20 cellular contexts compared by ENCODE assay signal in genomic region chr18:48837676-48838075, GRCh38.
A peak's percentile ranks its signal among the peaks of the same experiment; 100 is the strongest.
DNase-seq lines count a peak whose midpoint lies in the region; ATAC-seq and TF ChIP-seq lines count a peak whose summit lies in the region.
"Had no signal": no experiment of that assay in that cellular context is flagged by ENCODE, and none has a peak within 500 bp of the region (broad histone marks: within the 10 kb centered on the region; RNA-seq: fewer than 3 reads in every experiment).

No MANE protein-coding gene starts in this region.

- H3K9me3 Mint-ChIP-seq in T-helper 2 cell treated with Interferon-gamma antibody and Interleukin-4, amounts not matched to agents 5 μg/mL and 100 μg/mL, for 36 hours, result no peaks in the 10 kb centered on the region
- H3K9me3 Mint-ChIP-seq in glutamatergic neuron (ENCODE audit: unreplicated experiment), result peaks cover 6% of the 10 kb centered on the region
- H3K9me3 Mint-ChIP-seq: CD4-positive, CD25-positive, alpha-beta regulatory T cell; GM23338 had no signal

- intact Hi-C loops in PC-9 (cut with micrococcal nuclease; ENCODE audit: unreplicated experiment), result no loop called here
- intact Hi-C loops in spleen (cut with DNase I; ENCODE audit: low total_unique reads), result no loop called here

- CTCF ChIA-PET in PC-9 (lab: Charles Lee), result no interaction called here

- 91 to 99% (median 94%) methylated on average over 3 of the region's 3 CpGs for WGBS in spleen, 5 donors

- no peaks in the 10 kb centered on the region for H3K36me3 Mint-ChIP-seq in T-helper 2 cell treated with Interferon-gamma antibody and Interleukin-4, amounts not matched to agents 5 μg/mL and 100 μg/mL, for 36 hours (ENCODE audit: low read depth)
- H3K36me3 Mint-ChIP-seq in glutamatergic neuron (ENCODE audit: unreplicated experiment), result no peaks in the 10 kb centered on the region
- H3K36me3 Mint-ChIP-seq: CD4-positive, CD25-positive, alpha-beta regulatory T cell had no signal

- H3K27ac Mint-ChIP-seq in T-helper 2 cell treated with Interferon-gamma antibody and Interleukin-4, amounts not matched to agents 5 μg/mL and 100 μg/mL, for 36 hours, result peak overlapping the region; percentile 8
- H3K27ac Mint-ChIP-seq in glutamatergic neuron (ENCODE audit: unreplicated experiment), result no peak overlapping the region
- H3K27ac Mint-ChIP-seq: GM23338 had no signal

- DNase-seq in T-helper 2 cell treated with Interferon-gamma antibody and Interleukin-4, amounts not matched to agents 5 μg/mL and 100 μg/mL, for 36 hours (ENCODE audit: low spot score), result no peak
- no peak for DNase-seq in T-helper 2 cell
- no peak for DNase-seq in PC-9
- peak; percentile 4 for DNase-seq in glutamatergic neuron
- DNase-seq in spleen, result peak; percentile 70
- DNase-seq in EL, result no peak
- DNase-seq in A172 (ENCODE audit: low spot score), result no peak
- DNase-seq: activated CD4-positive, alpha-beta T cell treated with anti-CD3 and anti-CD28 coated beads for 48 hours; activated naive CD4-positive, alpha-beta T cell treated with anti-CD3 and anti-CD28 coated beads, Interleukin-2, amount 50 U/mL, for 16 hours; activated T-cell treated with anti-CD3 and anti-CD28 coated beads for 4 hours; brain microvascular endothelial cell; CD4-positive, CD25-positive, alpha-beta regulatory T cell; foreskin keratinocyte; NCI-H1105 treated with DMSO at 0.1 percent for 48 hours; NCI-H524 treated with DMSO at 0.1 percent for 48 hours; stimulated activated CD4-positive, alpha-beta T cell treated with anti-CD3 and anti-CD28 coated beads, Interleukin-4, amount 100 ng/mL, for 24 hours had no signal

- 0 out of 2 replicates have a peak, but pooled peaks cover 3% of the 10 kb centered on the region for H3K79me2 ChIP-seq in PC-9 (ENCODE audit: low read depth)

- TF ChIP-seq POLR2A in spleen (IDR thresholded peaks at IDR 0.05), result no peak

- H2AFZ ChIP-seq in PC-9, result no peak overlapping the region
- H2AFZ ChIP-seq: GM23338 had no signal

- H3K36me3 ChIP-seq in PC-9 (ENCODE audit: low read depth) (no peaks in the 10 kb centered on the region), spleen (no peaks in the 10 kb centered on the region)
- H3K36me3 ChIP-seq: brain microvascular endothelial cell, ovary had no signal

- peaks cover 82% of the 10 kb centered on the region for H3K4me1 ChIP-seq in PC-9 (replicated peaks; ENCODE audit: insufficient read depth)
- H3K4me1 ChIP-seq in spleen, result peaks cover 35 to 100% (median 68%) of the 10 kb centered on the region in 6 donors

- no peaks in the 10 kb centered on the region for H3K27me3 ChIP-seq in PC-9 (ENCODE audit: insufficient read depth, low read depth)
- H3K27me3 ChIP-seq in spleen (replicated peaks in 1 of 7), result no peaks in the 10 kb centered on the region
- H3K27me3 ChIP-seq: brain microvascular endothelial cell, foreskin keratinocyte, ovary had no signal

- no peaks in the 10 kb centered on the region for H3K27me3 Mint-ChIP-seq in T-helper 2 cell treated with Interferon-gamma antibody and Interleukin-4, amounts not matched to agents 5 μg/mL and 100 μg/mL, for 36 hours (ENCODE audit: low read depth)
- peaks cover 9% of the 10 kb centered on the region for H3K27me3 Mint-ChIP-seq in glutamatergic neuron (ENCODE audit: unreplicated experiment)
- H3K27me3 Mint-ChIP-seq: CD4-positive, CD25-positive, alpha-beta regulatory T cell had no signal

- H3K4me1 Mint-ChIP-seq in T-helper 2 cell treated with Interferon-gamma antibody and Interleukin-4, amounts not matched to agents 5 μg/mL and 100 μg/mL, for 36 hours (ENCODE audit: low read depth), result peaks cover 52% of the 10 kb centered on the region
- H3K4me1 Mint-ChIP-seq in glutamatergic neuron (ENCODE audit: low read depth, unreplicated experiment), result peaks cover 26% of the 10 kb centered on the region

- no peaks in the 10 kb centered on the region for H3K9me2 ChIP-seq in PC-9 (ENCODE audit: insufficient read depth)

- no TSS peak for BruUV-seq in PC-9 (replicated peaks; lab: Mats Ljungman, UMichigan)

- no peak for ATAC-seq in GM19397 (IDR thresholded peaks at IDR 0.05; ENCODE audit: unreplicated experiment)
- ATAC-seq: foreskin keratinocyte, GM23338 had no signal

- H3K4me3 Mint-ChIP-seq in T-helper 2 cell treated with Interferon-gamma antibody and Interleukin-4, amounts not matched to agents 5 μg/mL and 100 μg/mL, for 36 hours, result no peak overlapping the region
- H3K4me3 Mint-ChIP-seq in glutamatergic neuron (ENCODE audit: unreplicated experiment), result no peak overlapping the region
- H3K4me3 Mint-ChIP-seq: GM23338 had no signal

- TF ChIP-seq CTCF in PC-9 (conservative IDR thresholded peaks at IDR 0.05), result no peak
- TF ChIP-seq CTCF in glutamatergic neuron (IDR thresholded peaks at IDR 0.05; ENCODE audit: partially characterized antibody, unreplicated experiment), result no peak
- no peak for TF ChIP-seq CTCF in spleen (IDR thresholded peaks at IDR 0.05 in 8 of 11, conservative IDR thresholded peaks at IDR 0.05 in 3 of 11)

- H3F3A ChIP-seq in PC-9 (ENCODE audit: insufficient read depth, low read depth), result peaks cover 52% of the 10 kb centered on the region

- peak overlapping the region; percentile 4; the same call in 1 of the 2 replicates for H3K4me2 ChIP-seq in PC-9
- H3K4me2 ChIP-seq: GM23338 had no signal

- H4K20me1 ChIP-seq in PC-9 (ENCODE audit: insufficient read depth), result no peaks in the 10 kb centered on the region

- H3K9me3 ChIP-seq in PC-9 (ENCODE audit: insufficient read depth, low read depth) (no peaks in the 10 kb centered on the region), spleen (no peaks in the 10 kb centered on the region)
- H3K9me3 ChIP-seq: ovary had no signal

- no peak overlapping the region for H3K4me3 ChIP-seq in PC-9
- H3K4me3 ChIP-seq in spleen, result no peak overlapping the region
- H3K4me3 ChIP-seq: GM23338, ovary, SK-N-MC had no signal

- POLR2A ChIA-PET in PC-9 (lab: Charles Lee; ENCODE audit: unreplicated experiment), result no interaction called here

- peak overlapping the region; percentile 97 for H3K27ac ChIP-seq in PC-9
- H3K27ac ChIP-seq in spleen, result peak overlapping the region in 3 of 8 donors; percentile 36 to 89 (median 79)
- H3K27ac ChIP-seq: brain microvascular endothelial cell, foreskin keratinocyte, ovary, SK-N-MC had no signal

Comparison
In these comparisons a context has a peak if more than half of its experiments do, and no peak if none do; other contexts are left out.
1. DNase-seq: peak in glutamatergic neuron (single experiment) and spleen (single experiment); none in T-helper 2 cell treated with Interferon-gamma antibody and Interleukin-4, amounts not matched to agents 5 μg/mL and 100 μg/mL, for 36 hours (single experiment), T-helper 2 cell (0 of 5), PC-9 (0 of 2), EL (single experiment) and A172 (single experiment).